In genomic region chr22:46352276-46352675, GRCh38 we compare ENCODE assay signal across 17 cellular contexts. TPM values are rescaled to one million over a fixed set of nuclear protein-coding genes. Genes with fewer than 3 reads are reported as not detected.
A peak's percentile ranks its signal among the peaks of the same experiment; 100 is the strongest.
DNase-seq lines count a peak whose midpoint lies in the region; ATAC-seq and TF ChIP-seq lines count a peak whose summit lies in the region.
"Had no signal": no experiment of that assay in that cellular context is flagged by ENCODE, and none has a peak within 500 bp of the region (broad histone marks: within the 10 kb centered on the region; RNA-seq: fewer than 3 reads in every experiment).

No MANE protein-coding gene starts in this region.

- H2BK15ac ChIP-seq in neuronal stem cell (ENCODE audit: low read length) = no peak overlapping the region

- H3K27me3 Mint-ChIP-seq in activated naive CD8-positive, alpha-beta T cell treated with anti-CD3 and anti-CD28 coated beads, Interleukin-2, amount 50 U/mL, for 24 hours = no peaks in the 10 kb centered on the region
- H3K27me3 Mint-ChIP-seq: CD4-positive, CD25-positive, alpha-beta regulatory T cell had no signal

- H3K9me2 ChIP-seq in HCT116 (ENCODE audit: insufficient read depth) = no peaks in the 10 kb centered on the region

- no TSS peak for BruUV-seq in HCT116 (replicated peaks; lab: Mats Ljungman, UMichigan)

- H4K91ac ChIP-seq in neuronal stem cell (ENCODE audit: low read depth, low read length, poor library complexity) = peak overlapping the region; percentile 9

- H3K9me3 Mint-ChIP-seq in activated naive CD8-positive, alpha-beta T cell treated with anti-CD3 and anti-CD28 coated beads, Interleukin-2, amount 50 U/mL, for 24 hours = no peaks in the 10 kb centered on the region
- H3K9me3 Mint-ChIP-seq: CD4-positive, CD25-positive, alpha-beta regulatory T cell; GM23338 had no signal

- H3K4me1 Mint-ChIP-seq in activated naive CD8-positive, alpha-beta T cell treated with anti-CD3 and anti-CD28 coated beads, Interleukin-2, amount 50 U/mL, for 24 hours = peaks cover 3% of the 10 kb centered on the region
- H3K4me1 Mint-ChIP-seq: GM23338 had no signal

- RAD21 ChIA-PET in HCT116 (lab: Charles Lee; ENCODE audit: low non-redundant PET in 1 of 2, low total read pairs in 2 of 2, uncharacterized antibody in 2 of 2, unreplicated experiment in 2 of 2) = no interaction called here

- ATAC-seq in HCT116 = no peak
- no peak for ATAC-seq in activated naive CD8-positive, alpha-beta T cell treated with anti-CD3 and anti-CD28 coated beads, Interleukin-2, amount 50 U/mL, for 24 hours
- ATAC-seq: GM23338, HepG2 had no signal

- H4K8ac ChIP-seq in neuronal stem cell (ENCODE audit: low read depth, low read length) = no peak overlapping the region

- H2AFZ ChIP-seq in HCT116 (ENCODE audit: low read depth, low read length, poor library complexity, severe bottlenecking) = no peak overlapping the region
- H2AFZ ChIP-seq in neuronal stem cell (ENCODE audit: low read length) = no peak overlapping the region
- H2AFZ ChIP-seq: GM23338 had no signal

- TF ChIP-seq CTCF in HCT116 (IDR thresholded peaks at IDR 0.05 in 2 of 3, conservative IDR thresholded peaks at IDR 0.05 in 1 of 3; ENCODE audit: borderline replicate concordance in 1 of 3, insufficient read depth in 1 of 3, low read depth in 2 of 3, low read length in 2 of 3) (no peak), vagina (IDR thresholded peaks at IDR 0.05) (no peak)

- no peak overlapping the region for H3K14ac ChIP-seq in neuronal stem cell (ENCODE audit: low read length)

- H2BK5ac ChIP-seq in neuronal stem cell (ENCODE audit: low read length) = no peak overlapping the region

- H3K36me3 ChIP-seq in HCT116 (ENCODE audit: control insufficient read depth in 1 of 2, insufficient read depth in 2 of 2, low read length in 2 of 2) (peaks cover 34 to 49% of the 10 kb centered on the region in 2 experiments; a peak in 3 of 4 replicates), neuronal stem cell (replicated peaks in 1 of 2; ENCODE audit: control insufficient read depth in 2 of 2, insufficient read depth in 2 of 2, low read length in 2 of 2) (peaks cover 55 to 98% of the 10 kb centered on the region in 2 donors), vagina (peaks cover 0 to 73% of the 10 kb centered on the region in 2 donors)

- H3K27ac Mint-ChIP-seq in activated naive CD8-positive, alpha-beta T cell treated with anti-CD3 and anti-CD28 coated beads, Interleukin-2, amount 50 U/mL, for 24 hours = no peak overlapping the region
- H3K27ac Mint-ChIP-seq: CD4-positive, CD25-positive, alpha-beta regulatory T cell; GM23338 had no signal

- H3K4me1 ChIP-seq in HCT116 (ENCODE audit: control insufficient read depth in 1 of 2, insufficient read depth in 2 of 2, low read length in 2 of 2) (peaks cover 13 to 14% of the 10 kb centered on the region in 2 experiments), neuronal stem cell (ENCODE audit: control insufficient read depth in 2 of 2, insufficient read depth in 1 of 2, low read depth in 1 of 2, low read length in 2 of 2) (no peaks in the 10 kb centered on the region), vagina (peaks cover 12% of the 10 kb centered on the region)
- H3K4me1 ChIP-seq: Caco-2 had no signal

- peak; percentile 46 for DNase-seq in DMS53 (lab: John Stamatoyannopoulos, UW)
- DNase-seq in DMS53 treated with DMSO at 0.1 percent for 48 hours (lab: John Stamatoyannopoulos, UW; ENCODE audit: unreplicated experiment) = no peak
- no peak for DNase-seq in HCT116 (ENCODE audit: low read depth, low spot score)
- DNase-seq in epithelial cell of prostate (ENCODE audit: low read depth, low spot score) = no peak
- DNase-seq in neuronal stem cell (ENCODE audit: low spot score) = no peak
- DNase-seq in vagina (ENCODE audit: extremely low spot score in 2 of 2) = no peak
- no peak for DNase-seq in activated naive CD8-positive, alpha-beta T cell treated with anti-CD3 and anti-CD28 coated beads, Interleukin-2, amount 50 U/mL, for 24 hours
- no peak for DNase-seq in COLO668 (lab: John Stamatoyannopoulos, UW; ENCODE audit: unreplicated experiment)
- DNase-seq: Caco-2; CD4-positive, CD25-positive, alpha-beta regulatory T cell; KG1; NCI-H510A treated with DMSO at 0.1 percent for 48 hours; NCI-H774; OCI-M1 had no signal

- no peak overlapping the region for H2AK5ac ChIP-seq in neuronal stem cell (ENCODE audit: low read depth, low read length)

- CTCF ChIA-PET in HCT116 (lab: Charles Lee) = interaction anchor here (1.0 kb wide), 1 partner anchor 15 kb away, joined by 6 read pairs; no protein-coding TSS in a partner anchor

- TF ChIP-seq RAD21 in HCT116 (IDR thresholded peaks at IDR 0.05; ENCODE audit: low read depth) = no peak

- H3K4me2 ChIP-seq in HCT116 (ENCODE audit: low read length) (0 out of 2 replicates have a peak overlapping the region, but pooled peaks have one; percentile 2), neuronal stem cell (ENCODE audit: insufficient read depth, low read length, poor library complexity, severe bottlenecking) (no peak overlapping the region)
- H3K4me2 ChIP-seq: GM23338 had no signal

- peaks cover 6% of the 10 kb centered on the region; the same call in 1 of the 2 replicates for H4K20me1 ChIP-seq in HCT116 (ENCODE audit: insufficient read depth)

- H3K27ac ChIP-seq in HCT116 (ENCODE audit: low read depth, low read length) (peak overlapping the region; percentile 53), epithelial cell of prostate (peak overlapping the region; percentile 14), neuronal stem cell (replicated peaks; ENCODE audit: low read length) (no peak overlapping the region), vagina (no peak overlapping the region)
- H3K27ac ChIP-seq: 22Rv1 had no signal

- peaks cover 13% of the 10 kb centered on the region for H3K79me1 ChIP-seq in neuronal stem cell (ENCODE audit: low read depth, low read length)

- H3K9me3 ChIP-seq in HCT116 (ENCODE audit: control insufficient read depth in 1 of 2, insufficient read depth in 1 of 2, low read depth in 1 of 2, low read length in 2 of 2) = no peaks in the 10 kb centered on the region
- no peaks in the 10 kb centered on the region for H3K9me3 ChIP-seq in neuronal stem cell (replicated peaks in 1 of 2; ENCODE audit: control insufficient read depth in 2 of 2, insufficient read depth in 1 of 2, low read depth in 1 of 2, low read length in 2 of 2)
- no peaks in the 10 kb centered on the region for H3K9me3 ChIP-seq in vagina
- H3K9me3 ChIP-seq: Caco-2 had no signal

- peaks cover 34% of the 10 kb centered on the region for H3K36me3 Mint-ChIP-seq in activated naive CD8-positive, alpha-beta T cell treated with anti-CD3 and anti-CD28 coated beads, Interleukin-2, amount 50 U/mL, for 24 hours (ENCODE audit: low read depth)

- peaks cover 19% of the 10 kb centered on the region; the same call in 1 of the 2 replicates for H3K79me2 ChIP-seq in HCT116 (ENCODE audit: insufficient read depth, low read length)

- H3K4me3 ChIP-seq in HCT116 (replicated peaks in 1 of 2; ENCODE audit: low read depth in 1 of 2, low read length in 2 of 2) = no peak overlapping the region
- no peak overlapping the region for H3K4me3 ChIP-seq in neuronal stem cell (ENCODE audit: low read length in 2 of 2)
- no peak overlapping the region for H3K4me3 ChIP-seq in vagina
- H3K4me3 ChIP-seq: GM23338 had no signal

- POLR2A ChIA-PET in HCT116 (lab: Charles Lee) = no interaction called here

- H3K23ac ChIP-seq in neuronal stem cell (ENCODE audit: low read depth, low read length, poor library complexity) = no peak overlapping the region

- no peak overlapping the region for H3K4ac ChIP-seq in neuronal stem cell (ENCODE audit: low read length)

- TF ChIP-seq POLR2A in HCT116 (IDR thresholded peaks at IDR 0.05; ENCODE audit: borderline replicate concordance, extremely low read depth, insufficient read depth, insufficient read length) = no peak
- TF ChIP-seq POLR2A in vagina (IDR thresholded peaks at IDR 0.05) = no peak

- no peak overlapping the region for H3K4me3 Mint-ChIP-seq in activated naive CD8-positive, alpha-beta T cell treated with anti-CD3 and anti-CD28 coated beads, Interleukin-2, amount 50 U/mL, for 24 hours
- H3K4me3 Mint-ChIP-seq: CD4-positive, CD25-positive, alpha-beta regulatory T cell; GM23338 had no signal

- WGBS in neuronal stem cell (ENCODE audit: extremely low coverage in 2 of 2, insufficient read length in 2 of 2, insufficient replicate concordance in 1 of 2), 2 donors = no CpG with 5 or more reads among the region's 10 CpGs

- H3K27me3 ChIP-seq in HCT116 (ENCODE audit: insufficient read depth, low read length) (no peaks in the 10 kb centered on the region), neuronal stem cell (ENCODE audit: control insufficient read depth in 3 of 3, insufficient read depth in 3 of 3, low read depth in 1 of 3, low read length in 3 of 3) (no peaks in the 10 kb centered on the region), vagina (no peaks in the 10 kb centered on the region)

- no peak overlapping the region for H3K18ac ChIP-seq in neuronal stem cell (ENCODE audit: low read length)

- H2BK120ac ChIP-seq in neuronal stem cell (ENCODE audit: low read depth, low read length) = no peak overlapping the region

- intact Hi-C loops in HCT116 (cut with micrococcal nuclease) = no loop called here
- intact Hi-C loops in vagina (cut with DNase I) = no loop called here

- H3K9ac ChIP-seq in HCT116 (ENCODE audit: low read length) (no peak overlapping the region), neuronal stem cell (ENCODE audit: low read depth, low read length, poor library complexity) (no peak overlapping the region)

- no peak overlapping the region for H2BK12ac ChIP-seq in neuronal stem cell (ENCODE audit: low read length)

TF ChIP-seq in HCT116, 20 proteins besides CTCF, POLR2A, EP300 and RAD21 (continues in another document):
- no peak for TF ChIP-seq TCF7L2 (IDR thresholded peaks at IDR 0.05; ENCODE audit: borderline replicate concordance, extremely low read depth, insufficient read depth, insufficient read length)
- no peak for TF ChIP-seq FOSL1 (IDR thresholded peaks at IDR 0.05; ENCODE audit: low read depth)
- TF ChIP-seq JUND (IDR thresholded peaks at IDR 0.05) = no peak
- TF ChIP-seq YY1 (IDR thresholded peaks at IDR 0.05; ENCODE audit: extremely low read depth, insufficient replicate concordance, low read depth, low read length) = no peak
- TF ChIP-seq EZH2 (IDR thresholded peaks at IDR 0.05) = no peak
- TF ChIP-seq EGR1 (IDR thresholded peaks at IDR 0.05; ENCODE audit: low read depth) = no peak
- no peak for TF ChIP-seq EZH2phosphoT487 (IDR thresholded peaks at IDR 0.05; ENCODE audit: borderline replicate concordance)
- no peak for TF ChIP-seq SIN3A (IDR thresholded peaks at IDR 0.05; ENCODE audit: low read depth)

RNA-seq across cellular contexts. Expression of gene TRMU, which starts 16.8 kb away (rescaled TPM):
- total RNA-seq in HCT116 (2021; ENCODE audit: unreplicated experiment) (65.4 TPM), vagina (37.1 TPM)
- 41.2 and 47.6 TPM in 2 replicates for polyA plus RNA-seq in HCT116 (2012)
- polyA plus RNA-seq in neuronal stem cell (2013, experiment 1 of 2) = 30.9 TPM
- 33.3 TPM for polyA plus RNA-seq in neuronal stem cell (2013, experiment 2 of 2)

RNA-seq across cellular contexts. Expression of gene GTSE1, which starts 55.6 kb away (rescaled TPM):
- total RNA-seq in HCT116 (2021; ENCODE audit: unreplicated experiment) (46.1 TPM), vagina (2.2 TPM)
- polyA plus RNA-seq in HCT116 (2012) = 23.9 and 32.8 TPM in 2 replicates
- 50.8 TPM for polyA plus RNA-seq in neuronal stem cell (2013, experiment 1 of 2)
- polyA plus RNA-seq in neuronal stem cell (2013, experiment 2 of 2) = 52.2 TPM

Comparison
In these comparisons a context has a peak if more than half of its experiments do, and no peak if none do; other contexts are left out.
1. H3K27ac ChIP-seq: peak in HCT116 (single experiment) and epithelial cell of prostate (single experiment); none in neuronal stem cell (single experiment) and vagina (single experiment).
2. RNA of gene GTSE1, which starts 55.6 kb away (total RNA-seq): 46.1 TPM in HCT116 (single experiment); 2.2 TPM in vagina (single experiment); every median in the first group is over 10 times any median in the second.